Comparison of ENCODE assay signal across 1 cellular context in the genomic region with DNA sequence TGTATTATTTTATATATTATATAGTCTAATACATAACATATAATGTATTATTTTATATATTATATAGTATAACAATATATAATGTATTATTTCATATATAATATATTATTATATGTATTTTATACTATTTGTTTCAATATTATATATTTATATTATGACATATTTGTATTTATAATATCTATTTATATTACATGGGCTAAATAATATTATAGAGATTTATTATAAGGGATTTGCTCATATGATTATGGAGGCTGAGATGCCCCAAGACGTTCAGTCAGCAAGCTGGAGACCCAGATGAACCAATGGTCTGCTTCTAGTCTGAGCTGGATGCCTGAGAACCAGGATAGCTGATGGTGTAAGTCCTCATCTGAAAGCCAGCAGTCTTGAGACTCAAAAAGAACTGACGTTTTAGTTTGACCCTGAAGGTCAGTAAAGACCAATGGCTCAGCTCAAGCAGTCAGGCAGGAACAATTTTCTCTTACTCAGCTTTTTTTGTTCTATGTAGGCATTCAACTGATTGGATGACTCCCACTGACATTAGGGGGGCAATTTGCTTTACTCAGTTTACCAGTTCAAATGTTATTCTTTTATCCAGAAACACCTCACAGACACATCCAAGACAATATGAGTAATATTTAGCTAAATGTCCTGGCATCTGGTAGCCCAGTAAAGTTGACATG.
TF ChIP-seq lines count a peak whose summit lies in the region.

No MANE protein-coding gene starts in this region.

TF ChIP-seq in A549, 52 proteins besides CTCF, POLR2A, EP300 and RAD21 (continued from another document):
- TF ChIP-seq, protein P1, sequence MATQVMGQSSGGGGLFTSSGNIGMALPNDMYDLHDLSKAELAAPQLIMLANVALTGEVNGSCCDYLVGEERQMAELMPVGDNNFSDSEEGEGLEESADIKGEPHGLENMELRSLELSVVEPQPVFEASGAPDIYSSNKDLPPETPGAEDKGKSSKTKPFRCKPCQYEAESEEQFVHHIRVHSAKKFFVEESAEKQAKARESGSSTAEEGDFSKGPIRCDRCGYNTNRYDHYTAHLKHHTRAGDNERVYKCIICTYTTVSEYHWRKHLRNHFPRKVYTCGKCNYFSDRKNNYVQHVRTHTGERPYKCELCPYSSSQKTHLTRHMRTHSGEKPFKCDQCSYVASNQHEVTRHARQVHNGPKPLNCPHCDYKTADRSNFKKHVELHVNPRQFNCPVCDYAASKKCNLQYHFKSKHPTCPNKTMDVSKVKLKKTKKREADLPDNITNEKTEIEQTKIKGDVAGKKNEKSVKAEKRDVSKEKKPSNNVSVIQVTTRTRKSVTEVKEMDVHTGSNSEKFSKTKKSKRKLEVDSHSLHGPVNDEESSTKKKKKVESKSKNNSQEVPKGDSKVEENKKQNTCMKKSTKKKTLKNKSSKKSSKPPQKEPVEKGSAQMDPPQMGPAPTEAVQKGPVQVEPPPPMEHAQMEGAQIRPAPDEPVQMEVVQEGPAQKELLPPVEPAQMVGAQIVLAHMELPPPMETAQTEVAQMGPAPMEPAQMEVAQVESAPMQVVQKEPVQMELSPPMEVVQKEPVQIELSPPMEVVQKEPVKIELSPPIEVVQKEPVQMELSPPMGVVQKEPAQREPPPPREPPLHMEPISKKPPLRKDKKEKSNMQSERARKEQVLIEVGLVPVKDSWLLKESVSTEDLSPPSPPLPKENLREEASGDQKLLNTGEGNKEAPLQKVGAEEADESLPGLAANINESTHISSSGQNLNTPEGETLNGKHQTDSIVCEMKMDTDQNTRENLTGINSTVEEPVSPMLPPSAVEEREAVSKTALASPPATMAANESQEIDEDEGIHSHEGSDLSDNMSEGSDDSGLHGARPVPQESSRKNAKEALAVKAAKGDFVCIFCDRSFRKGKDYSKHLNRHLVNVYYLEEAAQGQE (IDR thresholded peaks at IDR 0.05) = no peak
- TF ChIP-seq HDAC2 (IDR thresholded peaks at IDR 0.05) (no peak), ZFP36 (IDR thresholded peaks at IDR 0.05; ENCODE audit: borderline replicate concordance, partially characterized antibody) (no peak), RFX5 (IDR thresholded peaks at IDR 0.05) (no peak), MAFK (IDR thresholded peaks at IDR 0.05; ENCODE audit: partially characterized antibody) (peak; percentile 33)
- TF ChIP-seq, protein P2, sequence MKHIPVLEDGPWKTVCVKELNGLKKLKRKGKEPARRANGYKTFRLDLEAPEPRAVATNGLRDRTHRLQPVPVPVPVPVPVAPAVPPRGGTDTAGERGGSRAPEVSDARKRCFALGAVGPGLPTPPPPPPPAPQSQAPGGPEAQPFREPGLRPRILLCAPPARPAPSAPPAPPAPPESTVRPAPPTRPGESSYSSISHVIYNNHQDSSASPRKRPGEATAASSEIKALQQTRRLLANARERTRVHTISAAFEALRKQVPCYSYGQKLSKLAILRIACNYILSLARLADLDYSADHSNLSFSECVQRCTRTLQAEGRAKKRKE (CRISPR knock-in tag; IDR thresholded peaks at IDR 0.05; ENCODE audit: low read depth) = no peak
